Comparison of ENCODE assay signal across 8 cellular contexts in genomic region chr6:41941280-41942044, GRCh38. TPM values are rescaled to one million over a fixed set of nuclear protein-coding genes. Genes with fewer than 3 reads are reported as not detected.
DNase-seq lines count a peak whose midpoint lies in the region; ATAC-seq and FAIRE-seq lines count a peak whose summit lies in the region.

Gene CCND3, minus strand, starts transcription at chr6:41941808. Its CDS starts 159 bp downstream, at chr6:41941649.

- peak within 1 kb of the TSS; percentile 88 to 96 for H3K27ac Mint-ChIP-seq in natural killer cell treated with Interleukin-12 subunit alpha and Interleukin-12 subunit beta and Interleukin-15 and Interleukin-18, amount 100 ng/mL, for 72 hours

- peaks cover 48 to 49% of the 10 kb centered on the region in 2 donors for H3K4me1 Mint-ChIP-seq in natural killer cell treated with Interleukin-12 subunit alpha and Interleukin-12 subunit beta and Interleukin-15 and Interleukin-18, amount 100 ng/mL, for 72 hours (ENCODE audit: low read depth in 2 of 2)

- peaks cover 18% of the 10 kb centered on the region for H3K36me3 Mint-ChIP-seq in natural killer cell treated with Interleukin-12 subunit alpha and Interleukin-12 subunit beta and Interleukin-15 and Interleukin-18, amount 100 ng/mL, for 72 hours

- peak; percentile 76 for ATAC-seq in GM21717 (IDR thresholded peaks at IDR 0.05; ENCODE audit: unreplicated experiment)
- peak; percentile 89 to 92 for ATAC-seq in natural killer cell treated with Interleukin-12 subunit alpha and Interleukin-12 subunit beta and Interleukin-15 and Interleukin-18, amount 100 ng/mL, for 72 hours

- H3K4me3 Mint-ChIP-seq in natural killer cell treated with Interleukin-12 subunit alpha and Interleukin-12 subunit beta and Interleukin-15 and Interleukin-18, amount 100 ng/mL, for 72 hours: peak within 1 kb of the TSS; percentile 97

- DNase-seq in DMS79 (lab: John Stamatoyannopoulos, UW) (peak; percentile 53), KBM-7 (peak; percentile 84), RCC 7860 (ENCODE audit: low spot score) (peak; percentile 84), activated T-helper 1 cell treated with Interleukin-2 at 50 U/mL for 16 hours (ENCODE audit: low read depth) (peak; percentile 76), fibroblast of gingiva (ENCODE audit: low read depth) (peak; percentile 90)
- DNase-seq in natural killer cell treated with Interleukin-12 subunit alpha and Interleukin-12 subunit beta and Interleukin-15 and Interleukin-18, amount 100 ng/mL, for 72 hours (ENCODE audit: low spot score): peak; percentile 96
- DNase-seq in stimulated activated naive CD4-positive, alpha-beta T cell treated with Interleukin-2 at 50 U/mL for 16 hours (lab: John Stamatoyannopoulos, UW): peak; percentile 89

- no peaks in the 10 kb centered on the region for H3K27me3 Mint-ChIP-seq in natural killer cell treated with Interleukin-12 subunit alpha and Interleukin-12 subunit beta and Interleukin-15 and Interleukin-18, amount 100 ng/mL, for 72 hours

- in situ Hi-C loops in KBM-7 (cut with MboI; ENCODE audit: low pct_unique_long_range_greater_than_20kb, low sequenced_read_pairs): loop anchor here (25.0 kb wide), 1 partner anchor 96 kb away; no protein-coding TSS in a partner anchor

- H3K9me3 Mint-ChIP-seq in natural killer cell treated with Interleukin-12 subunit alpha and Interleukin-12 subunit beta and Interleukin-15 and Interleukin-18, amount 100 ng/mL, for 72 hours: no peaks in the 10 kb centered on the region

- no peak for FAIRE-seq in RCC 7860 (lab: Jason Lieb, UNC)

RNA-seq across cellular contexts. Expression of gene CCND3, which starts in this region (rescaled TPM):
- total RNA-seq in natural killer cell treated with Interleukin-12 subunit alpha and Interleukin-12 subunit beta and Interleukin-15 and Interleukin-18, amount 100 ng/mL, for 72 hours: 100 to 1,000 TPM; 382 to 466 TPM

Comparison
In these comparisons a context has a peak if more than half of its experiments do, and no peak if none do; other contexts are left out.
1. Peak in every context shown above with its lines: DNase-seq and ATAC-seq.